Comparison of ENCODE assay signal across 11 cellular contexts in the genomic region with DNA sequence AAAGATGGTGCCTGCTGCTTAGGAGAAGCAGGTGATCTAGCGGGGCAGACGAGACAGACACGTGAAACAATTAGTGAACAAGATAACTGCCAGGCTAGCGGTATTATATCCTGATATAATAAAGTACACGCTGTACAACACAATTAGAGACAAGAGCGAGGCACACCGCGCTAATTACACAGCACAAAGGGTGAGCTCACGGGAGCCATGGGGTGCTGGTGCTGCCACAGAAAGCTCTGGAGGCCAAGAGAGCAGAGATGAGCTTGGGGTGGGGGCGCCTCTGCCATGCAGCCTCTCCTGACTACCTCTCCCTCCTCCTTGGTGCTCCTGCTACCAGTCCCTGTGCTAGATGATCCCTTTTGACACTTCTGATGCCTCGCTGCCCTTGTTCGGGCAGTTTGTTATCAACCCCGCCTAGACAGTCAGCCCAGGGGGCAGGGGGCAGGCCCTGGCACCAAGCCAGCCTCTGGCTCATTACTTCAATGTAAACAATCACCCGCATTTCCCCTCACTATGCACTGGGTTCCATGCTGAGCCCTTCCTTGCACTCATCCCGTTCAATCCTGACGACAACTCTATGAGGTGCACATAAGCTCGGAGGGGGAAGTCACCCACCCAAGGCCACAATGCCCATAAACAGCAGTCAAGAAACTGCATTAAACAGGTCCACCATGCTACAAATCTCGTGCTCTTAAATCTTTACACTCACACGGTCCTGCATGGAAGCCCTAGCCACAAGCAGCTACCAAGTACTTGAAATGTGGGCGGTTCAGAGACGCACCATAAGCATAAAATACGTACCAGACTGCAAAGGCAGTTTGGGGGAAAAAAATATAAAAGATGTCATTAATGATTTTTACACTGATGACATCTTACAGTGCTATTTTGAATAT.
DNase-seq lines count a peak whose midpoint lies in the region; TF ChIP-seq lines count a peak whose summit lies in the region.
"Had no signal": no experiment of that assay in that cellular context is flagged by ENCODE, and none has a peak within 500 bp of the region (broad histone marks: within the 10 kb centered on the region; RNA-seq: fewer than 3 reads in every experiment).

No MANE protein-coding gene starts in this region.

- H3K4me1 ChIP-seq in iPS-15b (ENCODE audit: control insufficient read depth, insufficient read depth, low read length): peaks cover 10% of the 10 kb centered on the region
- H3K4me1 ChIP-seq in esophagus squamous epithelium: peaks cover 25 to 91% (median 34%) of the 10 kb centered on the region in 3 donors
- no peaks in the 10 kb centered on the region for H3K4me1 ChIP-seq in MM.1S (ENCODE audit: low read length)
- H3K4me1 ChIP-seq: right lobe of liver had no signal

- H3K27ac ChIP-seq in esophagus squamous epithelium (no peak overlapping the region), MM.1S (ENCODE audit: low read length) (no peak overlapping the region)
- H3K27ac ChIP-seq: right lobe of liver had no signal

- H3K4me3 ChIP-seq in iPS-15b (ENCODE audit: low read depth, low read length) (no peak overlapping the region), esophagus squamous epithelium (no peak overlapping the region), MM.1S (ENCODE audit: low read length) (no peak overlapping the region)
- H3K4me3 ChIP-seq: right lobe of liver had no signal

- H3K9me3 ChIP-seq in iPS-15b (ENCODE audit: control insufficient read depth, insufficient read depth, low read length) (no peaks in the 10 kb centered on the region), esophagus squamous epithelium (no peaks in the 10 kb centered on the region), MM.1S (replicated peaks; ENCODE audit: insufficient read depth, low read length) (no peaks in the 10 kb centered on the region)
- H3K9me3 ChIP-seq: right lobe of liver had no signal

- no peak for TF ChIP-seq CTCF in esophagus squamous epithelium (IDR thresholded peaks at IDR 0.05)
- no peak for TF ChIP-seq CTCF in MM.1S (IDR thresholded peaks at IDR 0.05; ENCODE audit: low read length)

- intact Hi-C loops in esophagus squamous epithelium (cut with DNase I): no loop called here

- H3K9ac ChIP-seq in iPS-15b (ENCODE audit: low read depth, low read length): peak overlapping the region; percentile 16
- H3K9ac ChIP-seq in MM.1S (ENCODE audit: low read length): no peak overlapping the region

- WGBS in esophagus squamous epithelium, 2 donors: 80 to 81% methylated on average over 13 to 19 of the region's 22 CpGs

- no peaks in the 10 kb centered on the region for H4K20me1 ChIP-seq in MM.1S (ENCODE audit: insufficient read depth, low read length)

- no peak for TF ChIP-seq POLR2A in esophagus squamous epithelium (IDR thresholded peaks at IDR 0.05)

- DNase-seq in COR-L47 (lab: John Stamatoyannopoulos, UW) (peak; percentile 97), NCI-H1105 (lab: John Stamatoyannopoulos, UW) (peak; percentile 45), NCI-H82 treated with DMSO at 0.1 percent for 48 hours (lab: John Stamatoyannopoulos, UW; ENCODE audit: unreplicated experiment) (peak; percentile 62), DMS53 (lab: John Stamatoyannopoulos, UW) (no peak), esophagus squamous epithelium (lab: John Stamatoyannopoulos, UW) (no peak), MM.1S (no peak), KG1 (lab: John Stamatoyannopoulos, UW) (no peak)
- DNase-seq: naive B cell, right lobe of liver, SHP77 had no signal

- no peaks in the 10 kb centered on the region for H3K9me2 ChIP-seq in MM.1S (replicated peaks; ENCODE audit: insufficient read depth, low read length)

- H3K4me2 ChIP-seq in MM.1S (ENCODE audit: low read depth, low read length): no peak overlapping the region

- peaks cover 44% of the 10 kb centered on the region for H3K79me2 ChIP-seq in MM.1S (ENCODE audit: low read length)

- H3K27me3 ChIP-seq in iPS-15b (ENCODE audit: control insufficient read depth, insufficient read depth, low read length) (no peaks in the 10 kb centered on the region), esophagus squamous epithelium (no peaks in the 10 kb centered on the region), MM.1S (replicated peaks; ENCODE audit: insufficient read depth, low read length) (no peaks in the 10 kb centered on the region)
- H3K27me3 ChIP-seq: right lobe of liver had no signal

- H2AFZ ChIP-seq in MM.1S (ENCODE audit: low read length): no peak overlapping the region

- H3F3A ChIP-seq in MM.1S (ENCODE audit: insufficient read depth, low read length): no peaks in the 10 kb centered on the region

- no peaks in the 10 kb centered on the region for H3K36me3 ChIP-seq in iPS-15b (ENCODE audit: control insufficient read depth, insufficient read depth, low read length)
- no peaks in the 10 kb centered on the region for H3K36me3 ChIP-seq in esophagus squamous epithelium
- no peaks in the 10 kb centered on the region for H3K36me3 ChIP-seq in MM.1S (replicated peaks; ENCODE audit: insufficient read depth, low read length)
- H3K36me3 ChIP-seq: right lobe of liver had no signal

Comparison
In these comparisons a context has a peak if more than half of its experiments do, and no peak if none do; other contexts are left out.
1. DNase-seq: peak in COR-L47 (single experiment), NCI-H1105 (single experiment) and NCI-H82 treated with DMSO at 0.1 percent for 48 hours (single experiment); none in DMS53 (single experiment), esophagus squamous epithelium (single experiment), MM.1S (single experiment) and KG1 (single experiment).